ENCODE assay signal across 23 cellular contexts in genomic region chr10:46227571-46228075, GRCh38. TPM values are rescaled to one million over a fixed set of nuclear protein-coding genes. Genes with fewer than 3 reads are reported as not detected.
DNase-seq lines count a peak whose midpoint lies in the region; ATAC-seq and TF ChIP-seq lines count a peak whose summit lies in the region.
"Had no signal": no experiment of that assay in that cellular context is flagged by ENCODE, and none has a peak within 500 bp of the region (broad histone marks: within the 10 kb centered on the region; RNA-seq: fewer than 3 reads in every experiment).

No MANE protein-coding gene starts in this region.

- H3K9me3 Mint-ChIP-seq in activated T-cell treated with anti-CD3 and anti-CD28 coated beads, Interleukin-2, amount 50 U/mL, for 4 hours: peaks cover 12% of the 10 kb centered on the region
- H3K9me3 Mint-ChIP-seq: nephron had no signal

- H3K4me3 Mint-ChIP-seq in activated T-cell treated with anti-CD3 and anti-CD28 coated beads, Interleukin-2, amount 50 U/mL, for 4 hours: no peak overlapping the region
- H3K4me3 Mint-ChIP-seq: GM23338, memory B cell, nephron had no signal

- no peak overlapping the region for H3K4me3 ChIP-seq in choroid plexus epithelial cell (ENCODE audit: low read depth, low read length)
- H3K4me3 ChIP-seq in prostate gland: no peak overlapping the region
- H3K4me3 ChIP-seq: ascending aorta, GM23338, transverse colon had no signal

- peaks cover 46% of the 10 kb centered on the region for H3K36me3 Mint-ChIP-seq in activated T-cell treated with anti-CD3 and anti-CD28 coated beads, Interleukin-2, amount 50 U/mL, for 4 hours (ENCODE audit: insufficient read depth)

- no peaks in the 10 kb centered on the region for H3K27me3 ChIP-seq in prostate gland (replicated peaks; ENCODE audit: insufficient read depth)
- H3K27me3 ChIP-seq: ascending aorta, transverse colon had no signal

- TF ChIP-seq CTCF in choroid plexus epithelial cell (conservative IDR thresholded peaks at IDR 0.05; ENCODE audit: low read depth, low read length) (no peak), prostate gland (IDR thresholded peaks at IDR 0.05) (no peak)

- H3K36me3 ChIP-seq in prostate gland: no peaks in the 10 kb centered on the region
- H3K36me3 ChIP-seq: ascending aorta, transverse colon had no signal

- peak; percentile 7 to 9 for DNase-seq in activated T-cell treated with anti-CD3 and anti-CD28 coated beads, Interleukin-2, amount 50 U/mL, for 48 hours
- DNase-seq in activated T-cell treated with anti-CD3 and anti-CD28 coated beads, Interleukin-2, amount 50 U/mL, for 4 hours: no peak
- peak; percentile 23 for DNase-seq in D341Med (ENCODE audit: low spot score)
- peak; percentile 22 for DNase-seq in choroid plexus epithelial cell (ENCODE audit: low read depth)
- no peak for DNase-seq in prostate gland (ENCODE audit: low spot score)
- no peak for DNase-seq in GDM1 (lab: John Stamatoyannopoulos, UW)
- DNase-seq: activated naive CD4-positive, alpha-beta T cell; cerebellar nuclear complex; COR-L47; EL; KG1; NCI-H1105; NCI-H2107; NCI-H510A treated with DMSO at 0.1 percent for 48 hours; SHP77 treated with DMSO at 0.1 percent for 48 hours; transverse colon had no signal

- peaks cover 8% of the 10 kb centered on the region for H3K4me1 Mint-ChIP-seq in activated T-cell treated with anti-CD3 and anti-CD28 coated beads, Interleukin-2, amount 50 U/mL, for 4 hours (ENCODE audit: low read depth)
- H3K4me1 Mint-ChIP-seq: nephron had no signal

- ATAC-seq in activated T-cell treated with anti-CD3 and anti-CD28 coated beads, Interleukin-2, amount 50 U/mL, for 4 hours: no peak
- ATAC-seq in HG03196 (IDR thresholded peaks at IDR 0.05; ENCODE audit: unreplicated experiment) (no peak), HG02623 (IDR thresholded peaks at IDR 0.05; ENCODE audit: unreplicated experiment) (no peak)

- no peaks in the 10 kb centered on the region for H3K27me3 Mint-ChIP-seq in activated T-cell treated with anti-CD3 and anti-CD28 coated beads, Interleukin-2, amount 50 U/mL, for 4 hours (ENCODE audit: low read depth)

- no peak for TF ChIP-seq POLR2A in prostate gland (IDR thresholded peaks at IDR 0.05)

- no peaks in the 10 kb centered on the region for H3K9me3 ChIP-seq in prostate gland
- H3K9me3 ChIP-seq: ascending aorta, transverse colon had no signal

- peak overlapping the region; percentile 5 to 21 for H3K27ac ChIP-seq in prostate gland
- H3K27ac ChIP-seq: ascending aorta, transverse colon had no signal

- intact Hi-C loops in prostate gland (cut with DNase I): loop anchor here (10.0 kb wide), 1 partner anchor 327 kb away; the partner anchor contains the start of gene GPRIN2

- no peaks in the 10 kb centered on the region for H3K4me1 ChIP-seq in prostate gland (replicated peaks)
- H3K4me1 ChIP-seq: ascending aorta had no signal

- 52% methylated on average over 6 of the region's 6 CpGs for WGBS in prostate gland

RNA-seq across cellular contexts. Expression of gene ANTXRL, which starts 59.2 kb away (rescaled TPM):
- not detected for total RNA-seq in activated T-cell treated with anti-CD3 and anti-CD28 coated beads, Interleukin-2, amount 50 U/mL, for 4 hours
- total RNA-seq in prostate gland: 1 to 10 TPM in 1 of 2 donors, not detected in 1; 3.4 TPM
- total RNA-seq: ascending aorta, GM23338, progenitor cell of endocrine pancreas, transverse colon had no signal

Comparison
In these comparisons a context has a peak if more than half of its experiments do, and no peak if none do; other contexts are left out.
1. DNase-seq: peak in activated T-cell treated with anti-CD3 and anti-CD28 coated beads, Interleukin-2, amount 50 U/mL, for 48 hours (2 of 2), D341Med (single experiment) and choroid plexus epithelial cell (single experiment); none in activated T-cell treated with anti-CD3 and anti-CD28 coated beads, Interleukin-2, amount 50 U/mL, for 4 hours (single experiment), prostate gland (single experiment) and GDM1 (single experiment).